In genomic region chr1:56509713-56510641, GRCh38 we compare ENCODE assay signal across 1 cellular context.
TF ChIP-seq lines count a peak whose summit lies in the region.

No MANE protein-coding gene starts in this region.

TF ChIP-seq in HepG2, 621 proteins besides CTCF, POLR2A, EP300 and RAD21 (continued from another document and continues in another):
- TF ChIP-seq, protein P1, sequence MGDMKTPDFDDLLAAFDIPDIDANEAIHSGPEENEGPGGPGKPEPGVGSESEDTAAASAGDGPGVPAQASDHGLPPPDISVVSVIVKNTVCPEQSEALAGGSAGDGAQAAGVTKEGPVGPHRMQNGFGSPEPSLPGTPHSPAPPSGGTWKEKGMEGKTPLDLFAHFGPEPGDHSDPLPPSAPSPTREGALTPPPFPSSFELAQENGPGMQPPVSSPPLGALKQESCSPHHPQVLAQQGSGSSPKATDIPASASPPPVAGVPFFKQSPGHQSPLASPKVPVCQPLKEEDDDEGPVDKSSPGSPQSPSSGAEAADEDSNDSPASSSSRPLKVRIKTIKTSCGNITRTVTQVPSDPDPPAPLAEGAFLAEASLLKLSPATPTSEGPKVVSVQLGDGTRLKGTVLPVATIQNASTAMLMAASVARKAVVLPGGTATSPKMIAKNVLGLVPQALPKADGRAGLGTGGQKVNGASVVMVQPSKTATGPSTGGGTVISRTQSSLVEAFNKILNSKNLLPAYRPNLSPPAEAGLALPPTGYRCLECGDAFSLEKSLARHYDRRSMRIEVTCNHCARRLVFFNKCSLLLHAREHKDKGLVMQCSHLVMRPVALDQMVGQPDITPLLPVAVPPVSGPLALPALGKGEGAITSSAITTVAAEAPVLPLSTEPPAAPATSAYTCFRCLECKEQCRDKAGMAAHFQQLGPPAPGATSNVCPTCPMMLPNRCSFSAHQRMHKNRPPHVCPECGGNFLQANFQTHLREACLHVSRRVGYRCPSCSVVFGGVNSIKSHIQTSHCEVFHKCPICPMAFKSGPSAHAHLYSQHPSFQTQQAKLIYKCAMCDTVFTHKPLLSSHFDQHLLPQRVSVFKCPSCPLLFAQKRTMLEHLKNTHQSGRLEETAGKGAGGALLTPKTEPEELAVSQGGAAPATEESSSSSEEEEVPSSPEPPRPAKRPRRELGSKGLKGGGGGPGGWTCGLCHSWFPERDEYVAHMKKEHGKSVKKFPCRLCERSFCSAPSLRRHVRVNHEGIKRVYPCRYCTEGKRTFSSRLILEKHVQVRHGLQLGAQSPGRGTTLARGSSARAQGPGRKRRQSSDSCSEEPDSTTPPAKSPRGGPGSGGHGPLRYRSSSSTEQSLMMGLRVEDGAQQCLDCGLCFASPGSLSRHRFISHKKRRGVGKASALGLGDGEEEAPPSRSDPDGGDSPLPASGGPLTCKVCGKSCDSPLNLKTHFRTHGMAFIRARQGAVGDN (CRISPR knock-in tag; IDR thresholded peaks at IDR 0.05) = peak; percentile 69
- TF ChIP-seq, protein P2, sequence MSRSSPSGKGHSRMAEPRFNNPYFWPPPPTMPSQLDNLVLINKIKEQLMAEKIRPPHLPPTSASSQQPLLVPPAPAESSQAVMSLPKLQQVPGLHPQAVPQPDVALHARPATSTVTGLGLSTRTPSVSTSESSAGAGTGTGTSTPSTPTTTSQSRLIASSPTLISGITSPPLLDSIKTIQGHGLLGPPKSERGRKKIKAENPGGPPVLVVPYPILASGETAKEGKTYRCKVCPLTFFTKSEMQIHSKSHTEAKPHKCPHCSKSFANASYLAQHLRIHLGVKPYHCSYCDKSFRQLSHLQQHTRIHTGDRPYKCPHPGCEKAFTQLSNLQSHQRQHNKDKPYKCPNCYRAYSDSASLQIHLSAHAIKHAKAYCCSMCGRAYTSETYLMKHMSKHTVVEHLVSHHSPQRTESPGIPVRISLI (CRISPR knock-in tag; IDR thresholded peaks at IDR 0.05; ENCODE audit: borderline replicate concordance) = peak; percentile 53; the same call in 1 of the 2 replicates
- TF ChIP-seq ZMYM3 (CRISPR knock-in tag; IDR thresholded peaks at IDR 0.05) (peak; percentile 84), SAFB2 (CRISPR knock-in tag; IDR thresholded peaks at IDR 0.05; ENCODE audit: borderline replicate concordance, low read depth) (no peak), TAF1 (CRISPR knock-in tag; IDR thresholded peaks at IDR 0.05) (no peak), KDM6A (CRISPR knock-in tag; IDR thresholded peaks at IDR 0.05; ENCODE audit: low read depth) (0 out of 2 replicates have a peak, but pooled peaks have one; percentile 42), THAP11 (CRISPR knock-in tag; IDR thresholded peaks at IDR 0.05) (0 out of 2 replicates have a peak, but pooled peaks have one; percentile 22), ESRRA (CRISPR knock-in tag; IDR thresholded peaks at IDR 0.05; ENCODE audit: low read depth) (no peak), ZNF121 (CRISPR knock-in tag; IDR thresholded peaks at IDR 0.05) (no peak; the same call in 1 of the 2 replicates), ZIK1 (CRISPR knock-in tag; IDR thresholded peaks at IDR 0.05; ENCODE audit: borderline replicate concordance, low read depth) (no peak), MAFF (IDR thresholded peaks at IDR 0.05; ENCODE audit: low read depth, low read length) (peak; percentile 37; the same call in 1 of the 2 replicates), MNT (IDR thresholded peaks at IDR 0.05) (no peak), FOSL2 (CRISPR knock-in tag; IDR thresholded peaks at IDR 0.05) (peak; percentile 51; the same call in 1 of the 2 replicates), NBN (conservative IDR thresholded peaks at IDR 0.05) (no peak), ZSCAN5A (CRISPR knock-in tag; IDR thresholded peaks at IDR 0.05; ENCODE audit: borderline replicate concordance) (no peak), PRDM10 (CRISPR knock-in tag; IDR thresholded peaks at IDR 0.05; ENCODE audit: low read depth) (no peak), XRCC5 (optimal IDR thresholded peaks at IDR 0.05; ENCODE audit: low read length) (peak; percentile 77), TOE1 (CRISPR knock-in tag; IDR thresholded peaks at IDR 0.05) (no peak), ZNF720 (CRISPR knock-in tag; IDR thresholded peaks at IDR 0.05) (no peak), STAG1 (CRISPR knock-in tag; IDR thresholded peaks at IDR 0.05) (no peak; the same call in 1 of the 2 replicates), CHD4 (IDR thresholded peaks at IDR 0.05; ENCODE audit: borderline replicate concordance, low read length) (no peak), HNF4G (IDR thresholded peaks at IDR 0.05; ENCODE audit: borderline replicate concordance, low read depth, low read length) (peak; percentile 89), HNF4G (CRISPR knock-in tag; IDR thresholded peaks at IDR 0.05; ENCODE audit: borderline replicate concordance, low read depth) (no peak), ZNF292 (CRISPR knock-in tag; IDR thresholded peaks at IDR 0.05; ENCODE audit: borderline replicate concordance, low read depth) (0 out of 2 replicates have a peak, but pooled peaks have one; percentile 21), SIX1 (CRISPR knock-in tag; IDR thresholded peaks at IDR 0.05; ENCODE audit: borderline replicate concordance) (no peak), ZNF850 (CRISPR knock-in tag; conservative IDR thresholded peaks at IDR 0.05) (no peak), ZSCAN9 (CRISPR knock-in tag; IDR thresholded peaks at IDR 0.05; ENCODE audit: borderline replicate concordance) (no peak)
- TF ChIP-seq, protein P3, sequence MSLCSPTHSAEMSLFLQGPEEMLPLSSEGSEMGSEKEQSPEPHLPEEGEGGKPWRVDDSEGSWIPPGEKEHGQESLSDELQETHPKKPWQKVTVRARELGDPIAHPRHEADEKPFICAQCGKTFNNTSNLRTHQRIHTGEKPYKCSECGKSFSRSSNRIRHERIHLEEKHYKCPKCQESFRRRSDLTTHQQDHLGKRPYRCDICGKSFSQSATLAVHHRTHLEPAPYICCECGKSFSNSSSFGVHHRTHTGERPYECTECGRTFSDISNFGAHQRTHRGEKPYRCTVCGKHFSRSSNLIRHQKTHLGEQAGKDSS (CRISPR knock-in tag; IDR thresholded peaks at IDR 0.05; ENCODE audit: borderline replicate concordance, low read depth) = peak; percentile 27; the same call in 1 of the 2 replicates
- TF ChIP-seq, protein P4, sequence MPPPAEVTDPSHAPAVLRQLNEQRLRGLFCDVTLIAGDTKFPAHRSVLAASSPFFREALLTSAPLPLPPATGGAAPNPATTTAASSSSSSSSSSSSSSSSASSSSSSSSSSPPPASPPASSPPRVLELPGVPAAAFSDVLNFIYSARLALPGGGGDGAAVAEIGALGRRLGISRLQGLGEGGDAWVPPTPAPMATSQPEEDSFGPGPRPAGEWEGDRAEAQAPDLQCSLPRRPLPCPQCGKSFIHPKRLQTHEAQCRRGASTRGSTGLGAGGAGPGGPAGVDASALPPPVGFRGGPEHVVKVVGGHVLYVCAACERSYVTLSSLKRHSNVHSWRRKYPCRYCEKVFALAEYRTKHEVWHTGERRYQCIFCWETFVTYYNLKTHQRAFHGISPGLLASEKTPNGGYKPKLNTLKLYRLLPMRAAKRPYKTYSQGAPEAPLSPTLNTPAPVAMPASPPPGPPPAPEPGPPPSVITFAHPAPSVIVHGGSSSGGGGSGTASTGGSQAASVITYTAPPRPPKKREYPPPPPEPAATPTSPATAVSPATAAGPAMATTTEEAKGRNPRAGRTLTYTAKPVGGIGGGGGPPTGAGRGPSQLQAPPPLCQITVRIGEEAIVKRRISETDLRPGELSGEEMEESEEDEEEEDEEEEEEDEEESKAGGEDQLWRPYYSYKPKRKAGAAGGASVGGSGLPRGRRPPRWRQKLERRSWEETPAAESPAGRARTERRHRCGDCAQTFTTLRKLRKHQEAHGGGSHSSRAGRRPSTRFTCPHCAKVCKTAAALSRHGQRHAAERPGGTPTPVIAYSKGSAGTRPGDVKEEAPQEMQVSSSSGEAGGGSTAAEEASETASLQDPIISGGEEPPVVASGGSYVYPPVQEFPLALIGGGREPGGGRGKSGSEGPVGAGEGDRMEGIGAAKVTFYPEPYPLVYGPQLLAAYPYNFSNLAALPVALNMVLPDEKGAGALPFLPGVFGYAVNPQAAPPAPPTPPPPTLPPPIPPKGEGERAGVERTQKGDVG (CRISPR knock-in tag; IDR thresholded peaks at IDR 0.05; ENCODE audit: borderline replicate concordance) = peak; percentile 40; the same call in 1 of the 2 replicates
- TF ChIP-seq, protein P5, sequence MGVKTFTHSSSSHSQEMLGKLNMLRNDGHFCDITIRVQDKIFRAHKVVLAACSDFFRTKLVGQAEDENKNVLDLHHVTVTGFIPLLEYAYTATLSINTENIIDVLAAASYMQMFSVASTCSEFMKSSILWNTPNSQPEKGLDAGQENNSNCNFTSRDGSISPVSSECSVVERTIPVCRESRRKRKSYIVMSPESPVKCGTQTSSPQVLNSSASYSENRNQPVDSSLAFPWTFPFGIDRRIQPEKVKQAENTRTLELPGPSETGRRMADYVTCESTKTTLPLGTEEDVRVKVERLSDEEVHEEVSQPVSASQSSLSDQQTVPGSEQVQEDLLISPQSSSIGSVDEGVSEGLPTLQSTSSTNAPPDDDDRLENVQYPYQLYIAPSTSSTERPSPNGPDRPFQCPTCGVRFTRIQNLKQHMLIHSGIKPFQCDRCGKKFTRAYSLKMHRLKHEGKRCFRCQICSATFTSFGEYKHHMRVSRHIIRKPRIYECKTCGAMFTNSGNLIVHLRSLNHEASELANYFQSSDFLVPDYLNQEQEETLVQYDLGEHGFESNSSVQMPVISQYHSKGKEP (CRISPR knock-in tag; IDR thresholded peaks at IDR 0.05) = no peak
- TF ChIP-seq, protein P6, sequence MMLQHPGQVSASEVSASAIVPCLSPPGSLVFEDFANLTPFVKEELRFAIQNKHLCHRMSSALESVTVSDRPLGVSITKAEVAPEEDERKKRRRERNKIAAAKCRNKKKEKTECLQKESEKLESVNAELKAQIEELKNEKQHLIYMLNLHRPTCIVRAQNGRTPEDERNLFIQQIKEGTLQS (CRISPR knock-in tag; IDR thresholded peaks at IDR 0.05) = no peak
- TF ChIP-seq, protein P7, sequence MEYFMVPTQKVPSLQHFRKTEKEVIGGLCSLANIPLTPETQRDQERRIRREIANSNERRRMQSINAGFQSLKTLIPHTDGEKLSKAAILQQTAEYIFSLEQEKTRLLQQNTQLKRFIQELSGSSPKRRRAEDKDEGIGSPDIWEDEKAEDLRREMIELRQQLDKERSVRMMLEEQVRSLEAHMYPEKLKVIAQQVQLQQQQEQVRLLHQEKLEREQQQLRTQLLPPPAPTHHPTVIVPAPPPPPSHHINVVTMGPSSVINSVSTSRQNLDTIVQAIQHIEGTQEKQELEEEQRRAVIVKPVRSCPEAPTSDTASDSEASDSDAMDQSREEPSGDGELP (IDR thresholded peaks at IDR 0.05; ENCODE audit: borderline replicate concordance, low read depth) = peak; percentile 33; the same call in 1 of the 2 replicates
- TF ChIP-seq, protein P8, sequence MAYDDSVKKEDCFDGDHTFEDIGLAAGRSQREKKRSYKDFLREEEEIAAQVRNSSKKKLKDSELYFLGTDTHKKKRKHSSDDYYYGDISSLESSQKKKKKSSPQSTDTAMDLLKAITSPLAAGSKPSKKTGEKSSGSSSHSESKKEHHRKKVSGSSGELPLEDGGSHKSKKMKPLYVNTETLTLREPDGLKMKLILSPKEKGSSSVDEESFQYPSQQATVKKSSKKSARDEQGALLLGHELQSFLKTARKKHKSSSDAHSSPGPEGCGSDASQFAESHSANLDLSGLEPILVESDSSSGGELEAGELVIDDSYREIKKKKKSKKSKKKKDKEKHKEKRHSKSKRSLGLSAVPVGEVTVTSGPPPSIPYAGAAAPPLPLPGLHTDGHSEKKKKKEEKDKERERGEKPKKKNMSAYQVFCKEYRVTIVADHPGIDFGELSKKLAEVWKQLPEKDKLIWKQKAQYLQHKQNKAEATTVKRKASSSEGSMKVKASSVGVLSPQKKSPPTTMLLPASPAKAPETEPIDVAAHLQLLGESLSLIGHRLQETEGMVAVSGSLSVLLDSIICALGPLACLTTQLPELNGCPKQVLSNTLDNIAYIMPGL (CRISPR knock-in tag; IDR thresholded peaks at IDR 0.05; ENCODE audit: borderline replicate concordance in 1 of 2, low read depth in 1 of 2) = no peak
